ENCODE assay signal across 1 cellular context in genomic region chr3:149317072-149317471, GRCh38.
TF ChIP-seq lines count a peak whose summit lies in the region.

No MANE protein-coding gene starts in this region.

TF ChIP-seq in H1, 55 proteins besides CTCF, POLR2A, EP300 and RAD21:
- no peak for TF ChIP-seq SP4 (IDR thresholded peaks at IDR 0.05; ENCODE audit: low read length)
- TF ChIP-seq YY1 (IDR thresholded peaks at IDR 0.05; ENCODE audit: low read depth, low read length), result no peak
- no peak for TF ChIP-seq RFX5 (IDR thresholded peaks at IDR 0.05; ENCODE audit: borderline replicate concordance, low read depth, low read length)
- no peak for TF ChIP-seq SIRT6 (IDR thresholded peaks at IDR 0.05; ENCODE audit: low read length)
- no peak for TF ChIP-seq BRCA1 (IDR thresholded peaks at IDR 0.05; ENCODE audit: low read depth, low read length)
- no peak for TF ChIP-seq E2F6 (IDR thresholded peaks at IDR 0.05)
- no peak for TF ChIP-seq EZH2 (IDR thresholded peaks at IDR 0.05; ENCODE audit: low read depth, low read length, severe bottlenecking)
- TF ChIP-seq KDM1A (IDR thresholded peaks at IDR 0.05; ENCODE audit: borderline replicate concordance, low read length), result no peak
- no peak for TF ChIP-seq SAP30 (IDR thresholded peaks at IDR 0.05; ENCODE audit: insufficient read depth, insufficient replicate concordance, low read length)
- TF ChIP-seq CHD1 (IDR thresholded peaks at IDR 0.05; ENCODE audit: low read depth, low read length), result no peak
- TF ChIP-seq SIN3A (conservative IDR thresholded peaks at IDR 0.05 in 1 of 2, IDR thresholded peaks at IDR 0.05 in 1 of 2; ENCODE audit: low read depth in 1 of 2, low read length in 2 of 2), result no peak
